9 cellular contexts compared by ENCODE assay signal in genomic region chr17:77332034-77332971, GRCh38.
DNase-seq lines count a peak whose midpoint lies in the region; ATAC-seq, FAIRE-seq and TF ChIP-seq lines count a peak whose summit lies in the region.
"Had no signal": no experiment of that assay in that cellular context is flagged by ENCODE, and none has a peak within 500 bp of the region (broad histone marks: within the 10 kb centered on the region; RNA-seq: fewer than 3 reads in every experiment).

No MANE protein-coding gene starts in this region.

- H3K36me3 Mint-ChIP-seq in central memory CD8-positive, alpha-beta T cell (ENCODE audit: insufficient read depth), result peaks cover 10% of the 10 kb centered on the region

- peak overlapping the region; percentile 82 for H3K4me3 Mint-ChIP-seq in central memory CD8-positive, alpha-beta T cell

- no peaks in the 10 kb centered on the region for H3K9me3 Mint-ChIP-seq in central memory CD8-positive, alpha-beta T cell

- peaks cover 32% of the 10 kb centered on the region for H3K36me3 ChIP-seq in RWPE2 (ENCODE audit: low read depth)
- H3K36me3 ChIP-seq: pancreas had no signal

- peaks cover 23% of the 10 kb centered on the region for H3K4me1 ChIP-seq in RWPE2 (ENCODE audit: insufficient read depth, poor library complexity, severe bottlenecking)
- H3K4me1 ChIP-seq: pancreas had no signal

- no peak for TF ChIP-seq CTCF in RWPE2 (IDR thresholded peaks at IDR 0.05; ENCODE audit: poor library complexity, severe bottlenecking)
- TF ChIP-seq CTCF in GM20000 (IDR thresholded peaks at IDR 0.05; ENCODE audit: extremely low read depth, missing control alignments), result no peak

- H3K9me3 ChIP-seq in RWPE2 (ENCODE audit: severe bottlenecking), result peaks cover 7% of the 10 kb centered on the region

- H3K4me3 ChIP-seq in RWPE2 (ENCODE audit: severe bottlenecking), result no peak overlapping the region
- H3K4me3 ChIP-seq: pancreas had no signal

- ATAC-seq in RWPE2 (ENCODE audit: low read depth), result no peak
- peak; percentile 75 for ATAC-seq in central memory CD8-positive, alpha-beta T cell (replicated peaks; ENCODE audit: extremely low read depth, poor library complexity, severe bottlenecking)
- no peak for ATAC-seq in HG03280 (IDR thresholded peaks at IDR 0.05; ENCODE audit: unreplicated experiment)
- ATAC-seq in GM19351 (IDR thresholded peaks at IDR 0.05; ENCODE audit: unreplicated experiment), result no peak

- peak; percentile 40 for FAIRE-seq in GM12892 (lab: Jason Lieb, UNC)
- FAIRE-seq: pancreas had no signal

- DNase-seq in GM12892 (ENCODE audit: insufficient read length), result no peak
- DNase-seq in RWPE2 (ENCODE audit: low spot score), result no peak
- peak in 1 of 2 donors; percentile 60 for DNase-seq in central memory CD8-positive, alpha-beta T cell (ENCODE audit: low spot score in 2 of 2)
- peak; percentile 62 for DNase-seq in renal cortical epithelial cell (ENCODE audit: low read depth)
- no peak for DNase-seq in GM20000 (ENCODE audit: low spot score)
- DNase-seq in NCI-H2171 treated with DMSO at 0.1 percent for 48 hours (lab: John Stamatoyannopoulos, UW), result no peak

- no peak for TF ChIP-seq POLR2A in GM12892 (IDR thresholded peaks at IDR 0.05; ENCODE audit: low read depth, low read length)

- peak overlapping the region; percentile 69 for H3K27ac ChIP-seq in RWPE2 (ENCODE audit: poor library complexity, severe bottlenecking)

- H3K27me3 Mint-ChIP-seq in central memory CD8-positive, alpha-beta T cell, result no peaks in the 10 kb centered on the region

- H3K4me1 Mint-ChIP-seq in central memory CD8-positive, alpha-beta T cell, result peaks cover 41% of the 10 kb centered on the region

- H3K27me3 ChIP-seq in RWPE2 (ENCODE audit: insufficient read depth, poor library complexity, severe bottlenecking), result no peaks in the 10 kb centered on the region
- H3K27me3 ChIP-seq: pancreas had no signal

- H3K27ac Mint-ChIP-seq in central memory CD8-positive, alpha-beta T cell (ENCODE audit: low read depth), result peak overlapping the region; percentile 85
